ENCODE assay signal across 21 cellular contexts in genomic region chr7:112159346-112159745, GRCh38. TPM values are rescaled to one million over a fixed set of nuclear protein-coding genes. Genes with fewer than 3 reads are reported as not detected.
DNase-seq lines count a peak whose midpoint lies in the region; ATAC-seq, FAIRE-seq and TF ChIP-seq lines count a peak whose summit lies in the region.
"Had no signal": no experiment of that assay in that cellular context is flagged by ENCODE, and none has a peak within 500 bp of the region (broad histone marks: within the 10 kb centered on the region; RNA-seq: fewer than 3 reads in every experiment).

No MANE protein-coding gene starts in this region.

- ATAC-seq in activated CD4-positive, CD25-positive, alpha-beta regulatory T cell treated with anti-CD3 and anti-CD28 coated beads, Interleukin-2, amount 50 U/mL, for 24 hours, result no peak
- ATAC-seq: activated naive CD4-positive, alpha-beta T cell treated with anti-CD3 and anti-CD28 coated beads, Interleukin-2, amount 50 U/mL, for 72 hours; activated T-cell treated with anti-CD3 and anti-CD28 coated beads, Interleukin-2, amount 50 U/mL, for 72 hours; left colon; mucosa of descending colon; T-helper 17 cell had no signal

- DNase-seq in Kasumi-1 (lab: John Stamatoyannopoulos, UW), result peak; percentile 91 to 92
- peak; percentile 74 for DNase-seq in SKM-1 (lab: John Stamatoyannopoulos, UW; ENCODE audit: unreplicated experiment)
- DNase-seq in glutamatergic neuron, result no peak
- DNase-seq in frontal cortex (ENCODE audit: low spot score in 2 of 2), result no peak
- no peak for DNase-seq in NCI-H774 (lab: John Stamatoyannopoulos, UW)
- no peak for DNase-seq in iPS-NIHi7 (ENCODE audit: extremely low spot score)
- DNase-seq: activated CD8-positive, alpha-beta memory T cell treated with anti-CD3 and anti-CD28 coated beads for 24 hours; activated T-cell treated with anti-CD3 and anti-CD28 coated beads, Interleukin-2, amount 50 U/mL, for 72 hours; Caco-2; effector memory CD4-positive, alpha-beta T cell; esophagus squamous epithelium; left colon; mucosa of descending colon; NCI-H524 treated with DMSO at 0.1 percent for 48 hours; SJCRH30; stimulated activated naive CD4-positive, alpha-beta T cell treated with Interleukin-2 at 50 U/mL for 16 hours; T-helper 17 cell; thyroid gland had no signal

- peak overlapping the region; percentile 62 for H3K27ac Mint-ChIP-seq in glutamatergic neuron (ENCODE audit: unreplicated experiment)
- H3K27ac Mint-ChIP-seq: activated naive CD4-positive, alpha-beta T cell treated with anti-CD3 and anti-CD28 coated beads, Interleukin-2, amount 50 U/mL, for 72 hours; activated T-cell treated with anti-CD3 and anti-CD28 coated beads, Interleukin-2, amount 50 U/mL, for 72 hours; T-helper 17 cell had no signal

- no peak for TF ChIP-seq CTCF in glutamatergic neuron (IDR thresholded peaks at IDR 0.05; ENCODE audit: partially characterized antibody, unreplicated experiment)

- H3K27me3 Mint-ChIP-seq in glutamatergic neuron (ENCODE audit: unreplicated experiment), result no peaks in the 10 kb centered on the region

- H3K36me3 Mint-ChIP-seq in glutamatergic neuron (ENCODE audit: unreplicated experiment), result no peaks in the 10 kb centered on the region
- H3K36me3 Mint-ChIP-seq: activated naive CD4-positive, alpha-beta T cell treated with anti-CD3 and anti-CD28 coated beads, Interleukin-2, amount 50 U/mL, for 72 hours had no signal

- peaks cover 3% of the 10 kb centered on the region for H3K9me3 Mint-ChIP-seq in glutamatergic neuron (ENCODE audit: unreplicated experiment)
- H3K9me3 Mint-ChIP-seq: activated naive CD4-positive, alpha-beta T cell treated with anti-CD3 and anti-CD28 coated beads, Interleukin-2, amount 50 U/mL, for 72 hours; activated T-cell treated with anti-CD3 and anti-CD28 coated beads, Interleukin-2, amount 50 U/mL, for 72 hours; central memory CD8-positive, alpha-beta T cell had no signal

- no peak for FAIRE-seq in frontal cortex (lab: Jason Lieb, UNC)

- peak overlapping the region; percentile 1 for H3K4me3 Mint-ChIP-seq in glutamatergic neuron (ENCODE audit: unreplicated experiment)
- H3K4me3 Mint-ChIP-seq: activated T-cell treated with anti-CD3 and anti-CD28 coated beads, Interleukin-2, amount 50 U/mL, for 72 hours; central memory CD8-positive, alpha-beta T cell; T-helper 17 cell had no signal

- peaks cover 36% of the 10 kb centered on the region for H3K4me1 Mint-ChIP-seq in glutamatergic neuron (ENCODE audit: low read depth, unreplicated experiment)
- H3K4me1 Mint-ChIP-seq: central memory CD8-positive, alpha-beta T cell; T-helper 17 cell had no signal

RNA-seq across cellular contexts. Expression of gene DOCK4, which starts 46.9 kb away (rescaled TPM):
- 60.3 TPM for total RNA-seq in glutamatergic neuron (ENCODE audit: unreplicated experiment)
- 70.9 TPM for total RNA-seq in frontal cortex

RNA-seq across cellular contexts. Expression of gene ZNF277, which starts 47.1 kb away (rescaled TPM):
- 27.0 TPM for total RNA-seq in glutamatergic neuron (ENCODE audit: unreplicated experiment)
- total RNA-seq in frontal cortex, result 67.3 TPM

Comparison
In these comparisons a context has a peak if more than half of its experiments do, and no peak if none do; other contexts are left out.
1. DNase-seq: peak in Kasumi-1 (2 of 2) and SKM-1 (single experiment); none in glutamatergic neuron (single experiment), frontal cortex (0 of 2), NCI-H774 (single experiment) and iPS-NIHi7 (single experiment).